In the genomic region with DNA sequence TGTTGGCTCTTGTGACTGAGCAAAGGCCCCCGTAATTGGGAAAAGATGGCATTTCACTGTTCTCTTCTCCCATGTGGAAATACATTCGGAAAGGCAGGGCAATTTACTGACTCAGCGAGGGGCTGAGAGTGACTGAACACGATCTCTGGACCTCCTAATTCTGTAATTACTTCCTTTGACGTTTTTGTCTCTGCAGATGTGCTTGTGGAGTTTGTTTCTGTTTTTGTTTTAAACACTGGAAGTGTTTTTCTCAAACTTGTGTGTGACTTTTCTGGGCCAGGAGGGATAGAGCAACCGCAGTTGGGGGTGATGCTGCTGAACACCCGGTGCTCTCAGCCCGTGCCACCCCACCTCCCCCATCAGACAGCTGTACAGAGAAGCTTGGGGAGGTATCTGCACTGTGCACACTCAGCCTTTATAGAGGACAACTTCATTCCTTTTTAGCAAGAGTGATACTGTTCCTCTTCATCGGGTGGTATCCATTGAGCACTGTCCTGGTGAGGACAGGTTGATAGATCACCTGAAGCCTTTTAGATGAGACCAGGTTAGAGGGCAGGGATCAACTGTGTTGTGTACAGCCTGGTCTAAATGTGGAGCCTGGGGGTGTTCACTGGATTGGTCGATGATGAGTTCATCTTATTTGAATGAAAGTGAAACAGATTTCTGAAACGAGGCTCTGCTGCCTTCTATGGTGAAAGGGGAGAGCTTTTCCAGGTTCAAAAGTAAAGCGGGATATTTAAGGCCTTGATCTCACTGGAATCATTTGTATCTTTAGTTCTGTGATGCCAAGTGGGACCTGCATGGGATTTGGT, we compare ENCODE assay signal across 8 cellular contexts.
DNase-seq lines count a peak whose midpoint lies in the region; ATAC-seq and TF ChIP-seq lines count a peak whose summit lies in the region.

No MANE protein-coding gene starts in this region.

- peaks cover 4 to 8% of the 10 kb centered on the region in 2 donors for H3K36me3 ChIP-seq in mucosa of rectum (ENCODE audit: control insufficient read depth in 2 of 2, insufficient read depth in 2 of 2, low read length in 2 of 2)

- no peaks in the 10 kb centered on the region for H3K9me3 ChIP-seq in mucosa of rectum (ENCODE audit: control insufficient read depth in 2 of 2, low read length in 2 of 2)

- peaks cover 9 to 11% of the 10 kb centered on the region in 2 donors for H3K4me1 ChIP-seq in mucosa of rectum (ENCODE audit: control insufficient read depth in 2 of 2, insufficient read depth in 2 of 2, low read length in 2 of 2)

- TF ChIP-seq CTCF in GM12864 (IDR thresholded peaks at IDR 0.05; ENCODE audit: low read depth, low read length, missing control alignments), result peak; percentile 11

- H3K9ac ChIP-seq in mucosa of rectum (ENCODE audit: low read depth in 1 of 2, low read length in 2 of 2), result peak overlapping the region; percentile 25 to 63

- peak overlapping the region; percentile 69 to 72 for H3K27ac ChIP-seq in mucosa of rectum (ENCODE audit: low read depth in 2 of 2, low read length in 2 of 2)

- ATAC-seq in GM21381 (IDR thresholded peaks at IDR 0.05; ENCODE audit: unreplicated experiment) (peak; percentile 80), HG03575 (IDR thresholded peaks at IDR 0.05; ENCODE audit: extremely low read depth, insufficient number of reproducible peaks, low FRiP score, unreplicated experiment) (peak; percentile 49)

- DNase-seq in GM12864 (ENCODE audit: low read depth) (no peak), DMS114 treated with DMSO at 0.1 percent for 48 hours (lab: John Stamatoyannopoulos, UW; ENCODE audit: unreplicated experiment) (no peak), NCI-H1694 (lab: John Stamatoyannopoulos, UW) (no peak), DMS53 treated with DMSO at 0.1 percent for 48 hours (lab: John Stamatoyannopoulos, UW; ENCODE audit: unreplicated experiment) (no peak)
- peak; percentile 26 for DNase-seq in central memory CD4-positive, alpha-beta T cell

- no peaks in the 10 kb centered on the region for H3K27me3 ChIP-seq in mucosa of rectum (ENCODE audit: control insufficient read depth in 2 of 2, insufficient read depth in 2 of 2, low read length in 2 of 2)

- H3K4me3 ChIP-seq in GM12864 (ENCODE audit: low read depth, low read length) (peak overlapping the region; percentile 42), mucosa of rectum (ENCODE audit: low read length in 2 of 2) (peak overlapping the region; percentile 35 to 37)
